1 cellular context compared by ENCODE assay signal in the genomic region with DNA sequence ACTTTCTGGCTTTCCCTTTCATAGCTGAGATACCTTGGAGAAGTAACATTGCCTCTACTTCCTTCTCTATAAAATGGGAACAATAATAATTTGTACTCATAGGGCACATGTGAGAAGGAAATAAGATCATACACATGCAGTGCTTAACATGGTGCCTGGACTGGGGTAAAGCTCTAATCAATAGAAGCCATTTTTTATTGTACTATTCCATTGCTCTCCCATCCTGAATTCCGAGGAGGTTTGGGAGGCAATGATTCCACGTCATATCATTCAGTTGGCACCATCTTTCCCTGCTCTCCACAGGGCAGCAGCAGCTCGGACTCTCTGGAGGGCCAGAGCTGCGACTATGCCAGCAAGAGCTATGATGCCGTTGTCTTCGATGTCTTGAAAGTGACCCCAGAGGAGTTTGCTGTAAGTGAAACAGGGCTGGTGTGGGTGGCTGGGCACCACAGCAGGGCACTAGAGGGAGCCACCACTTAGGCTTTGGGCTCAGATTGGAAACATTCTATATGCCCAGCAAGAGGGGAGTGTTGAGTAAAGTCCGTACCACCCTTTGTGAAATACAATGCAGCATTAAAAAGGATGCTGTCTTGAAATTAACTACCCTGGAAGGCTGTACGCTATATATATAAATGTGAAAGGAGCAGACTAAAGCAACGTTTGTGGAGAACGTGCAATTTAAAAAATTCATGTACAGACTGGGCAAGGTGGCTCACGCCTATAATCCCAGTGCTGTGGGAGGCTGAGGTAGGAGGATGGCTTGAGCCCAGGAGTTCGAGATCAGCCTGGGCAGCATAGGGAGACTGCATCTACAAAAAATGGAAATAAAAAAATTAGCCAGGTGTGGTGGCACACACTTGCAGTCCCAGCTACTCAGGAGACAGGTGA.
A peak's percentile ranks its signal among the peaks of the same experiment; 100 is the strongest.
TF ChIP-seq lines count a peak whose summit lies in the region.

No MANE protein-coding gene starts in this region.

TF ChIP-seq in GM12878, 131 proteins besides CTCF, POLR2A, EP300 and RAD21 (continues in another document):
- TF ChIP-seq, protein P1, sequence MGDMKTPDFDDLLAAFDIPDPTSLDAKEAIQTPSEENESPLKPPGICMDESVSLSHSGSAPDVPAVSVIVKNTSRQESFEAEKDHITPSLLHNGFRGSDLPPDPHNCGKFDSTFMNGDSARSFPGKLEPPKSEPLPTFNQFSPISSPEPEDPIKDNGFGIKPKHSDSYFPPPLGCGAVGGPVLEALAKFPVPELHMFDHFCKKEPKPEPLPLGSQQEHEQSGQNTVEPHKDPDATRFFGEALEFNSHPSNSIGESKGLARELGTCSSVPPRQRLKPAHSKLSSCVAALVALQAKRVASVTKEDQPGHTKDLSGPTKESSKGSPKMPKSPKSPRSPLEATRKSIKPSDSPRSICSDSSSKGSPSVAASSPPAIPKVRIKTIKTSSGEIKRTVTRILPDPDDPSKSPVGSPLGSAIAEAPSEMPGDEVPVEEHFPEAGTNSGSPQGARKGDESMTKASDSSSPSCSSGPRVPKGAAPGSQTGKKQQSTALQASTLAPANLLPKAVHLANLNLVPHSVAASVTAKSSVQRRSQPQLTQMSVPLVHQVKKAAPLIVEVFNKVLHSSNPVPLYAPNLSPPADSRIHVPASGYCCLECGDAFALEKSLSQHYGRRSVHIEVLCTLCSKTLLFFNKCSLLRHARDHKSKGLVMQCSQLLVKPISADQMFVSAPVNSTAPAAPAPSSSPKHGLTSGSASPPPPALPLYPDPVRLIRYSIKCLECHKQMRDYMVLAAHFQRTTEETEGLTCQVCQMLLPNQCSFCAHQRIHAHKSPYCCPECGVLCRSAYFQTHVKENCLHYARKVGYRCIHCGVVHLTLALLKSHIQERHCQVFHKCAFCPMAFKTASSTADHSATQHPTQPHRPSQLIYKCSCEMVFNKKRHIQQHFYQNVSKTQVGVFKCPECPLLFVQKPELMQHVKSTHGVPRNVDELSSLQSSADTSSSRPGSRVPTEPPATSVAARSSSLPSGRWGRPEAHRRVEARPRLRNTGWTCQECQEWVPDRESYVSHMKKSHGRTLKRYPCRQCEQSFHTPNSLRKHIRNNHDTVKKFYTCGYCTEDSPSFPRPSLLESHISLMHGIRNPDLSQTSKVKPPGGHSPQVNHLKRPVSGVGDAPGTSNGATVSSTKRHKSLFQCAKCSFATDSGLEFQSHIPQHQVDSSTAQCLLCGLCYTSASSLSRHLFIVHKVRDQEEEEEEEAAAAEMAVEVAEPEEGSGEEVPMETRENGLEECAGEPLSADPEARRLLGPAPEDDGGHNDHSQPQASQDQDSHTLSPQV (IDR thresholded peaks at IDR 0.05) = peak; percentile 17; the same call in 1 of the 2 replicates
- TF ChIP-seq RAD51 (IDR thresholded peaks at IDR 0.05) (no peak), PML (IDR thresholded peaks at IDR 0.05; ENCODE audit: low read length) (no peak), SMC3 (IDR thresholded peaks at IDR 0.05; ENCODE audit: borderline replicate concordance, low read length) (peak; percentile 87), TCF3 (IDR thresholded peaks at IDR 0.05; ENCODE audit: borderline replicate concordance, insufficient read depth, low read depth, low read length) (no peak), ZNF274 (IDR thresholded peaks at IDR 0.05; ENCODE audit: insufficient read depth, insufficient read length) (no peak), NFIC (IDR thresholded peaks at IDR 0.05; ENCODE audit: low read depth, low read length) (no peak), CHD4 (IDR thresholded peaks at IDR 0.05) (no peak), SIN3A (IDR thresholded peaks at IDR 0.05; ENCODE audit: low read depth, low read length) (no peak), SUZ12 (IDR thresholded peaks at IDR 0.05; ENCODE audit: unreplicated experiment) (no peak), EGR1 (IDR thresholded peaks at IDR 0.05; ENCODE audit: borderline replicate concordance in 1 of 2, low read depth in 2 of 2, low read length in 2 of 2) (peak in 1 of 2 experiments; percentile 16; a peak in 1 of 3 replicates), JUND (IDR thresholded peaks at IDR 0.05; ENCODE audit: low read depth, low read length) (no peak), ATF7 (IDR thresholded peaks at IDR 0.05; ENCODE audit: low read depth) (no peak), KDM1A (IDR thresholded peaks at IDR 0.05; ENCODE audit: borderline replicate concordance) (no peak), SMARCA5 (IDR thresholded peaks at IDR 0.05) (peak; percentile 63), CBX3 (IDR thresholded peaks at IDR 0.05; ENCODE audit: borderline replicate concordance, low read depth) (no peak), SREBF2 (IDR thresholded peaks at IDR 0.05; ENCODE audit: low read length) (no peak), ZNF384 (IDR thresholded peaks at IDR 0.05; ENCODE audit: borderline replicate concordance, low read depth, low read length) (0 out of 2 replicates have a peak, but pooled peaks have one; percentile 18), EZH2 (IDR thresholded peaks at IDR 0.05; ENCODE audit: borderline replicate concordance, control insufficient read depth, low read depth, low read length) (no peak), SMAD5 (IDR thresholded peaks at IDR 0.05; ENCODE audit: low read depth) (no peak), SRF (IDR thresholded peaks at IDR 0.05; ENCODE audit: low read depth in 2 of 2, low read length in 2 of 2) (no peak), IKZF1 (conservative IDR thresholded peaks at IDR 0.05) (0 out of 2 replicates have a peak, but pooled peaks have one; percentile 14), FOXM1 (IDR thresholded peaks at IDR 0.05; ENCODE audit: low read depth, low read length) (0 out of 2 replicates have a peak, but pooled peaks have one; percentile 32)
- TF ChIP-seq, protein P2, sequence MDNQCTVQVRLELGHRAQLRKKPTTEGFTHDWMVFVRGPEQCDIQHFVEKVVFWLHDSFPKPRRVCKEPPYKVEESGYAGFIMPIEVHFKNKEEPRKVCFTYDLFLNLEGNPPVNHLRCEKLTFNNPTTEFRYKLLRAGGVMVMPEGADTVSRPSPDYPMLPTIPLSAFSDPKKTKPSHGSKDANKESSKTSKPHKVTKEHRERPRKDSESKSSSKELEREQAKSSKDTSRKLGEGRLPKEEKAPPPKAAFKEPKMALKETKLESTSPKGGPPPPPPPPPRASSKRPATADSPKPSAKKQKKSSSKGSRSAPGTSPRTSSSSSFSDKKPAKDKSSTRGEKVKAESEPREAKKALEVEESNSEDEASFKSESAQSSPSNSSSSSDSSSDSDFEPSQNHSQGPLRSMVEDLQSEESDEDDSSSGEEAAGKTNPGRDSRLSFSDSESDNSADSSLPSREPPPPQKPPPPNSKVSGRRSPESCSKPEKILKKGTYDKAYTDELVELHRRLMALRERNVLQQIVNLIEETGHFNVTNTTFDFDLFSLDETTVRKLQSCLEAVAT (IDR thresholded peaks at IDR 0.05) = peak; percentile 65
- TF ChIP-seq, protein P3, sequence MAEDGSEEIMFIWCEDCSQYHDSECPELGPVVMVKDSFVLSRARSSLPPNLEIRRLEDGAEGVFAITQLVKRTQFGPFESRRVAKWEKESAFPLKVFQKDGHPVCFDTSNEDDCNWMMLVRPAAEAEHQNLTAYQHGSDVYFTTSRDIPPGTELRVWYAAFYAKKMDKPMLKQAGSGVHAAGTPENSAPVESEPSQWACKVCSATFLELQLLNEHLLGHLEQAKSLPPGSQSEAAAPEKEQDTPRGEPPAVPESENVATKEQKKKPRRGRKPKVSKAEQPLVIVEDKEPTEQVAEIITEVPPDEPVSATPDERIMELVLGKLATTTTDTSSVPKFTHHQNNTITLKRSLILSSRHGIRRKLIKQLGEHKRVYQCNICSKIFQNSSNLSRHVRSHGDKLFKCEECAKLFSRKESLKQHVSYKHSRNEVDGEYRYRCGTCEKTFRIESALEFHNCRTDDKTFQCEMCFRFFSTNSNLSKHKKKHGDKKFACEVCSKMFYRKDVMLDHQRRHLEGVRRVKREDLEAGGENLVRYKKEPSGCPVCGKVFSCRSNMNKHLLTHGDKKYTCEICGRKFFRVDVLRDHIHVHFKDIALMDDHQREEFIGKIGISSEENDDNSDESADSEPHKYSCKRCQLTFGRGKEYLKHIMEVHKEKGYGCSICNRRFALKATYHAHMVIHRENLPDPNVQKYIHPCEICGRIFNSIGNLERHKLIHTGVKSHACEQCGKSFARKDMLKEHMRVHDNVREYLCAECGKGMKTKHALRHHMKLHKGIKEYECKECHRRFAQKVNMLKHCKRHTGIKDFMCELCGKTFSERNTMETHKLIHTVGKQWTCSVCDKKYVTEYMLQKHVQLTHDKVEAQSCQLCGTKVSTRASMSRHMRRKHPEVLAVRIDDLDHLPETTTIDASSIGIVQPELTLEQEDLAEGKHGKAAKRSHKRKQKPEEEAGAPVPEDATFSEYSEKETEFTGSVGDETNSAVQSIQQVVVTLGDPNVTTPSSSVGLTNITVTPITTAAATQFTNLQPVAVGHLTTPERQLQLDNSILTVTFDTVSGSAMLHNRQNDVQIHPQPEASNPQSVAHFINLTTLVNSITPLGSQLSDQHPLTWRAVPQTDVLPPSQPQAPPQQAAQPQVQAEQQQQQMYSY (CRISPR knock-in tag; IDR thresholded peaks at IDR 0.05) = no peak
- TF ChIP-seq, protein P4, sequence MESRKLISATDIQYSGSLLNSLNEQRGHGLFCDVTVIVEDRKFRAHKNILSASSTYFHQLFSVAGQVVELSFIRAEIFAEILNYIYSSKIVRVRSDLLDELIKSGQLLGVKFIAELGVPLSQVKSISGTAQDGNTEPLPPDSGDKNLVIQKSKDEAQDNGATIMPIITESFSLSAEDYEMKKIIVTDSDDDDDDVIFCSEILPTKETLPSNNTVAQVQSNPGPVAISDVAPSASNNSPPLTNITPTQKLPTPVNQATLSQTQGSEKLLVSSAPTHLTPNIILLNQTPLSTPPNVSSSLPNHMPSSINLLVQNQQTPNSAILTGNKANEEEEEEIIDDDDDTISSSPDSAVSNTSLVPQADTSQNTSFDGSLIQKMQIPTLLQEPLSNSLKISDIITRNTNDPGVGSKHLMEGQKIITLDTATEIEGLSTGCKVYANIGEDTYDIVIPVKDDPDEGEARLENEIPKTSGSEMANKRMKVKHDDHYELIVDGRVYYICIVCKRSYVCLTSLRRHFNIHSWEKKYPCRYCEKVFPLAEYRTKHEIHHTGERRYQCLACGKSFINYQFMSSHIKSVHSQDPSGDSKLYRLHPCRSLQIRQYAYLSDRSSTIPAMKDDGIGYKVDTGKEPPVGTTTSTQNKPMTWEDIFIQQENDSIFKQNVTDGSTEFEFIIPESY (IDR thresholded peaks at IDR 0.05) = no peak
- TF ChIP-seq, protein P5, sequence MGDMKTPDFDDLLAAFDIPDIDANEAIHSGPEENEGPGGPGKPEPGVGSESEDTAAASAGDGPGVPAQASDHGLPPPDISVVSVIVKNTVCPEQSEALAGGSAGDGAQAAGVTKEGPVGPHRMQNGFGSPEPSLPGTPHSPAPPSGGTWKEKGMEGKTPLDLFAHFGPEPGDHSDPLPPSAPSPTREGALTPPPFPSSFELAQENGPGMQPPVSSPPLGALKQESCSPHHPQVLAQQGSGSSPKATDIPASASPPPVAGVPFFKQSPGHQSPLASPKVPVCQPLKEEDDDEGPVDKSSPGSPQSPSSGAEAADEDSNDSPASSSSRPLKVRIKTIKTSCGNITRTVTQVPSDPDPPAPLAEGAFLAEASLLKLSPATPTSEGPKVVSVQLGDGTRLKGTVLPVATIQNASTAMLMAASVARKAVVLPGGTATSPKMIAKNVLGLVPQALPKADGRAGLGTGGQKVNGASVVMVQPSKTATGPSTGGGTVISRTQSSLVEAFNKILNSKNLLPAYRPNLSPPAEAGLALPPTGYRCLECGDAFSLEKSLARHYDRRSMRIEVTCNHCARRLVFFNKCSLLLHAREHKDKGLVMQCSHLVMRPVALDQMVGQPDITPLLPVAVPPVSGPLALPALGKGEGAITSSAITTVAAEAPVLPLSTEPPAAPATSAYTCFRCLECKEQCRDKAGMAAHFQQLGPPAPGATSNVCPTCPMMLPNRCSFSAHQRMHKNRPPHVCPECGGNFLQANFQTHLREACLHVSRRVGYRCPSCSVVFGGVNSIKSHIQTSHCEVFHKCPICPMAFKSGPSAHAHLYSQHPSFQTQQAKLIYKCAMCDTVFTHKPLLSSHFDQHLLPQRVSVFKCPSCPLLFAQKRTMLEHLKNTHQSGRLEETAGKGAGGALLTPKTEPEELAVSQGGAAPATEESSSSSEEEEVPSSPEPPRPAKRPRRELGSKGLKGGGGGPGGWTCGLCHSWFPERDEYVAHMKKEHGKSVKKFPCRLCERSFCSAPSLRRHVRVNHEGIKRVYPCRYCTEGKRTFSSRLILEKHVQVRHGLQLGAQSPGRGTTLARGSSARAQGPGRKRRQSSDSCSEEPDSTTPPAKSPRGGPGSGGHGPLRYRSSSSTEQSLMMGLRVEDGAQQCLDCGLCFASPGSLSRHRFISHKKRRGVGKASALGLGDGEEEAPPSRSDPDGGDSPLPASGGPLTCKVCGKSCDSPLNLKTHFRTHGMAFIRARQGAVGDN (IDR thresholded peaks at IDR 0.05) = peak; percentile 39; the same call in 1 of the 2 replicates
- TF ChIP-seq, protein P6, sequence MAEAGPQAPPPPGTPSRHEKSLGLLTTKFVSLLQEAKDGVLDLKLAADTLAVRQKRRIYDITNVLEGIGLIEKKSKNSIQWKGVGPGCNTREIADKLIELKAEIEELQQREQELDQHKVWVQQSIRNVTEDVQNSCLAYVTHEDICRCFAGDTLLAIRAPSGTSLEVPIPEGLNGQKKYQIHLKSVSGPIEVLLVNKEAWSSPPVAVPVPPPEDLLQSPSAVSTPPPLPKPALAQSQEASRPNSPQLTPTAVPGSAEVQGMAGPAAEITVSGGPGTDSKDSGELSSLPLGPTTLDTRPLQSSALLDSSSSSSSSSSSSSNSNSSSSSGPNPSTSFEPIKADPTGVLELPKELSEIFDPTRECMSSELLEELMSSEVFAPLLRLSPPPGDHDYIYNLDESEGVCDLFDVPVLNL (IDR thresholded peaks at IDR 0.05; ENCODE audit: low read depth, low read length) = no peak
- TF ChIP-seq, protein P7, sequence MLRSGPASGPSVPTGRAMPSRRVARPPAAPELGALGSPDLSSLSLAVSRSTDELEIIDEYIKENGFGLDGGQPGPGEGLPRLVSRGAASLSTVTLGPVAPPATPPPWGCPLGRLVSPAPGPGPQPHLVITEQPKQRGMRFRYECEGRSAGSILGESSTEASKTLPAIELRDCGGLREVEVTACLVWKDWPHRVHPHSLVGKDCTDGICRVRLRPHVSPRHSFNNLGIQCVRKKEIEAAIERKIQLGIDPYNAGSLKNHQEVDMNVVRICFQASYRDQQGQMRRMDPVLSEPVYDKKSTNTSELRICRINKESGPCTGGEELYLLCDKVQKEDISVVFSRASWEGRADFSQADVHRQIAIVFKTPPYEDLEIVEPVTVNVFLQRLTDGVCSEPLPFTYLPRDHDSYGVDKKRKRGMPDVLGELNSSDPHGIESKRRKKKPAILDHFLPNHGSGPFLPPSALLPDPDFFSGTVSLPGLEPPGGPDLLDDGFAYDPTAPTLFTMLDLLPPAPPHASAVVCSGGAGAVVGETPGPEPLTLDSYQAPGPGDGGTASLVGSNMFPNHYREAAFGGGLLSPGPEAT (IDR thresholded peaks at IDR 0.05; ENCODE audit: low read depth) = no peak
- TF ChIP-seq, protein P8, sequence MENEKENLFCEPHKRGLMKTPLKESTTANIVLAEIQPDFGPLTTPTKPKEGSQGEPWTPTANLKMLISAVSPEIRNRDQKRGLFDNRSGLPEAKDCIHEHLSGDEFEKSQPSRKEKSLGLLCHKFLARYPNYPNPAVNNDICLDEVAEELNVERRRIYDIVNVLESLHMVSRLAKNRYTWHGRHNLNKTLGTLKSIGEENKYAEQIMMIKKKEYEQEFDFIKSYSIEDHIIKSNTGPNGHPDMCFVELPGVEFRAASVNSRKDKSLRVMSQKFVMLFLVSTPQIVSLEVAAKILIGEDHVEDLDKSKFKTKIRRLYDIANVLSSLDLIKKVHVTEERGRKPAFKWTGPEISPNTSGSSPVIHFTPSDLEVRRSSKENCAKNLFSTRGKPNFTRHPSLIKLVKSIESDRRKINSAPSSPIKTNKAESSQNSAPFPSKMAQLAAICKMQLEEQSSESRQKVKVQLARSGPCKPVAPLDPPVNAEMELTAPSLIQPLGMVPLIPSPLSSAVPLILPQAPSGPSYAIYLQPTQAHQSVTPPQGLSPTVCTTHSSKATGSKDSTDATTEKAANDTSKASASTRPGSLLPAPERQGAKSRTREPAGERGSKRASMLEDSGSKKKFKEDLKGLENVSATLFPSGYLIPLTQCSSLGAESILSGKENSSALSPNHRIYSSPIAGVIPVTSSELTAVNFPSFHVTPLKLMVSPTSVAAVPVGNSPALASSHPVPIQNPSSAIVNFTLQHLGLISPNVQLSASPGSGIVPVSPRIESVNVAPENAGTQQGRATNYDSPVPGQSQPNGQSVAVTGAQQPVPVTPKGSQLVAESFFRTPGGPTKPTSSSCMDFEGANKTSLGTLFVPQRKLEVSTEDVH (IDR thresholded peaks at IDR 0.05; ENCODE audit: low read depth, partially characterized antibody) = no peak
